Comparison of ENCODE assay signal across 12 cellular contexts in genomic region chr7:30032310-30033125, GRCh38. TPM values are rescaled to one million over a fixed set of nuclear protein-coding genes. Genes with fewer than 3 reads are reported as not detected.
DNase-seq lines count a peak whose midpoint lies in the region; ATAC-seq and TF ChIP-seq lines count a peak whose summit lies in the region.
"Had no signal": no experiment of that assay in that cellular context is flagged by ENCODE, and none has a peak within 500 bp of the region (broad histone marks: within the 10 kb centered on the region; RNA-seq: fewer than 3 reads in every experiment).

No MANE protein-coding gene starts in this region.

- H3K36me3 ChIP-seq in DOHH2 (ENCODE audit: control insufficient read depth, low read length) (no peaks in the 10 kb centered on the region; the same call in 1 of the 2 replicates), ovary (no peaks in the 10 kb centered on the region), HAP-1 (replicated peaks) (no peaks in the 10 kb centered on the region)

- no peak for TF ChIP-seq CTCF in DOHH2 (IDR thresholded peaks at IDR 0.05; ENCODE audit: low read depth, low read length, poor library complexity, severe bottlenecking)
- no peak for TF ChIP-seq CTCF in cardiac fibroblast (IDR thresholded peaks at IDR 0.05; ENCODE audit: low read depth, low read length)
- TF ChIP-seq CTCF in ovary (IDR thresholded peaks at IDR 0.05), result no peak

- H3K27me3 ChIP-seq in DOHH2 (ENCODE audit: control insufficient read depth, low read length), result no peaks in the 10 kb centered on the region
- no peaks in the 10 kb centered on the region for H3K27me3 ChIP-seq in ovary
- H3K27me3 ChIP-seq in HAP-1 (ENCODE audit: low read depth), result no peaks in the 10 kb centered on the region

- H4K20me1 ChIP-seq in DOHH2 (ENCODE audit: control insufficient read depth, insufficient read depth, low read depth, low read length), result 0 out of 2 replicates have a peak, but pooled peaks cover 4% of the 10 kb centered on the region

- intact Hi-C loops in ovary (cut with DNase I), result no loop called here

- no peak for TF ChIP-seq POLR2A in ovary (IDR thresholded peaks at IDR 0.05)

- DNase-seq in M059J (ENCODE audit: low read depth), result peak; percentile 7
- DNase-seq in cardiac fibroblast (ENCODE audit: low read depth in 2 of 2), result peak; percentile 59 to 71
- peak in 3 of 5 donors; percentile 26 to 60 (median 30) for DNase-seq in ovary
- no peak for DNase-seq in activated naive CD8-positive, alpha-beta T cell treated with anti-CD3 and anti-CD28 coated beads, Interleukin-2, amount 50 U/mL, for 24 hours
- DNase-seq in SW 1271 (lab: John Stamatoyannopoulos, UW), result no peak
- no peak for DNase-seq in HAP-1 (ENCODE audit: low spot score in 2 of 2)
- DNase-seq: activated CD8-positive, alpha-beta memory T cell treated with anti-CD3 and anti-CD28 coated beads, Interleukin-2, amount 50 U/mL, for 48 hours; NCI-H1417 treated with DMSO at 0.1 percent for 48 hours had no signal

- whole genome bisulfite sequencing in ovary, 3 donors, result 32 to 35% (median 35%) methylated on average over 4 of the region's 4 CpGs

- in situ Hi-C loops in HAP-1 (cut with MboI; ENCODE audit: low sequenced_read_pairs), result no loop called here

- TF ChIP-seq EP300 in ovary (IDR thresholded peaks at IDR 0.05), result no peak

- no peaks in the 10 kb centered on the region for H3K9me2 ChIP-seq in DOHH2 (replicated peaks; ENCODE audit: control insufficient read depth, low read length)

- H3K4me1 ChIP-seq in DOHH2 (ENCODE audit: control insufficient read depth, low read length) (peaks cover 32% of the 10 kb centered on the region), ovary (ENCODE audit: insufficient read depth) (peaks cover 2% of the 10 kb centered on the region), HAP-1 (peaks cover 13% of the 10 kb centered on the region)

- H3K9me3 Mint-ChIP-seq in activated naive CD8-positive, alpha-beta T cell treated with anti-CD3 and anti-CD28 coated beads, Interleukin-2, amount 50 U/mL, for 24 hours, result no peaks in the 10 kb centered on the region

- H3K4me3 Mint-ChIP-seq in activated naive CD8-positive, alpha-beta T cell treated with anti-CD3 and anti-CD28 coated beads, Interleukin-2, amount 50 U/mL, for 24 hours, result no peak overlapping the region

- H3K27ac Mint-ChIP-seq in activated naive CD8-positive, alpha-beta T cell treated with anti-CD3 and anti-CD28 coated beads, Interleukin-2, amount 50 U/mL, for 24 hours, result no peak overlapping the region

- peaks cover 48% of the 10 kb centered on the region for H3K79me2 ChIP-seq in DOHH2 (ENCODE audit: control insufficient read depth, low read length)

- no peaks in the 10 kb centered on the region for H3K27me3 Mint-ChIP-seq in activated naive CD8-positive, alpha-beta T cell treated with anti-CD3 and anti-CD28 coated beads, Interleukin-2, amount 50 U/mL, for 24 hours

- no peaks in the 10 kb centered on the region for H3K9me3 ChIP-seq in DOHH2 (ENCODE audit: control insufficient read depth, insufficient read depth, low read length)
- H3K9me3 ChIP-seq in ovary, result no peaks in the 10 kb centered on the region
- no peaks in the 10 kb centered on the region for H3K9me3 ChIP-seq in HAP-1

- no peak overlapping the region for H3K4me3 ChIP-seq in DOHH2 (ENCODE audit: low read length)
- no peak overlapping the region for H3K4me3 ChIP-seq in cardiac fibroblast (replicated peaks in 1 of 2; ENCODE audit: low read depth in 2 of 2, low read length in 2 of 2)
- no peak overlapping the region for H3K4me3 ChIP-seq in ovary
- H3K4me3 ChIP-seq in HAP-1, result no peak overlapping the region
- H3K4me3 ChIP-seq: smooth muscle cell had no signal

- no peak for ATAC-seq in GM19035 (IDR thresholded peaks at IDR 0.05; ENCODE audit: unreplicated experiment)
- ATAC-seq in activated naive CD8-positive, alpha-beta T cell treated with anti-CD3 and anti-CD28 coated beads, Interleukin-2, amount 50 U/mL, for 24 hours, result no peak
- ATAC-seq: Panc1 had no signal

- no peaks in the 10 kb centered on the region for H3K36me3 Mint-ChIP-seq in activated naive CD8-positive, alpha-beta T cell treated with anti-CD3 and anti-CD28 coated beads, Interleukin-2, amount 50 U/mL, for 24 hours (ENCODE audit: low read depth)

- H3K4me1 Mint-ChIP-seq in activated naive CD8-positive, alpha-beta T cell treated with anti-CD3 and anti-CD28 coated beads, Interleukin-2, amount 50 U/mL, for 24 hours, result peaks cover 7% of the 10 kb centered on the region

- H3K4me2 ChIP-seq in DOHH2 (ENCODE audit: low read length), result peak overlapping the region; percentile 2; the same call in 1 of the 2 replicates
- H3K4me2 ChIP-seq: smooth muscle cell had no signal

- H3K27ac ChIP-seq in DOHH2 (ENCODE audit: low read depth, low read length), result no peak overlapping the region
- no peak overlapping the region for H3K27ac ChIP-seq in ovary

- H3F3A ChIP-seq in DOHH2 (ENCODE audit: control insufficient read depth, insufficient read depth), result peaks cover 3% of the 10 kb centered on the region

RNA-seq across cellular contexts. Expression of gene PLEKHA8, which starts 4.3 kb away (rescaled TPM):
- 6.1 and 11.8 TPM in 2 replicates for total RNA-seq in M059J (2014; rRNA removed; shearing (Covaris generic))
- 10 to 100 TPM in 5 of 7 donors, 1 to 10 TPM in 2; 3.3 to 12.8 (median 10.3) TPM for total RNA-seq in ovary
- 1 to 10 TPM; 3.1 to 5.4 TPM for polyA plus RNA-seq in ovary

RNA-seq across cellular contexts. Expression of gene FKBP14, which starts 6.0 kb away (rescaled TPM):
- total RNA-seq in M059J (2014; rRNA removed; shearing (Covaris generic)), result 30.1 and 39.8 TPM in 2 replicates
- total RNA-seq in ovary, result 10 to 100 TPM in 5 of 7 donors, 1 to 10 TPM in 2; 5.9 to 19.6 (median 16.3) TPM
- polyA plus RNA-seq in ovary, result 10 to 100 TPM in 1 of 2 donors, 1 to 10 TPM in 1; 3.4 to 13.5 TPM

RNA-seq across cellular contexts. Expression of gene SCRN1, which starts 42.9 kb away (rescaled TPM):
- 73.6 and 109 TPM in 2 replicates for total RNA-seq in M059J (2014; rRNA removed; shearing (Covaris generic))
- total RNA-seq in ovary, result 10 to 100 TPM; 34.0 to 84.0 (median 63.3) TPM
- polyA plus RNA-seq in ovary, result 10 to 100 TPM; 23.4 to 67.7 TPM

Comparison
In these comparisons a context has a peak if more than half of its experiments do, and no peak if none do; other contexts are left out.
1. DNase-seq: peak in M059J (single experiment), cardiac fibroblast (2 of 2) and ovary (3 of 5); none in activated naive CD8-positive, alpha-beta T cell treated with anti-CD3 and anti-CD28 coated beads, Interleukin-2, amount 50 U/mL, for 24 hours (single experiment), SW 1271 (0 of 2) and HAP-1 (0 of 2).